In the genomic region with DNA sequence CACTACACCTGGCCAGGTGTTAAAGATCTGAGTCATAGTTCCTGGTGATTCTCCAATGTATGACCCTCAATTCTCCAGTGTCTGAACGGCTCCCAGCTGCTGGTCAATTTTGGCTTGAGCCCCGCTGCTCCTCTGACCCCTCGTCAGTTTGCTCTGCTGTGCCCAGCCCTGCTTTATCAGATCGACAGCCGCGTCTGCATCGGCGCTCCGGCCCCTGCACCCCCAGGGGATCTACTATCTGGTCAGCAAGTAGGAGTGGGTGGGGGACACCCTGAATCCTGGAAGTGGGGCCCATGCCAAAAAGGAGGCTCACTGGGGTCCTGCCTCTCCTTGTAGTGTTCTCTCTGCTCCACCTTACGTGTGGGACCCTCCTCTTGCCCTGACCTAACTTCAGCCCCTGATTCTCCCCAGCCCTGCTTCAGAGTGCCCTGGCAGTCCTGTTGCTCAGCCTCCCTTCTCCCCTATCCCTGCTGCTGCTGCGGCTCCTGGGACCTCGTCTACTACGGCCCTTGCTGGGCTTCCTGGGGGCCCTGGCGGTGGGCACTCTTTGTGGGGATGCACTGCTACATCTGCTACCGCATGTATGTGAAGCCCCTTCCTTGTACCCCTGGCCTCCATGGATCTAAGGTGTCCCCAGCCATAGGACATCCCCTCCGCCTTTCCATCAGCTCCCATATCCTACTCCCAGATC, we compare ENCODE assay signal across 18 cellular contexts. TPM values are rescaled to one million over a fixed set of nuclear protein-coding genes. Genes with fewer than 3 reads are reported as not detected.
DNase-seq lines count a peak whose midpoint lies in the region; ATAC-seq and TF ChIP-seq lines count a peak whose summit lies in the region.
"Had no signal": no experiment of that assay in that cellular context is flagged by ENCODE, and none has a peak within 500 bp of the region (broad histone marks: within the 10 kb centered on the region; RNA-seq: fewer than 3 reads in every experiment).

No MANE protein-coding gene starts in this region.

- no peak for TF ChIP-seq CTCF in DND-41 (IDR thresholded peaks at IDR 0.05; ENCODE audit: borderline replicate concordance, extremely low read depth, low read length, poor library complexity, severe bottlenecking)
- no peak for TF ChIP-seq CTCF in RWPE2 (IDR thresholded peaks at IDR 0.05; ENCODE audit: poor library complexity, severe bottlenecking)
- TF ChIP-seq CTCF in foreskin keratinocyte (conservative IDR thresholded peaks at IDR 0.05) = no peak
- no peak for TF ChIP-seq CTCF in left lung (IDR thresholded peaks at IDR 0.05)

- no peak overlapping the region for H3K9ac ChIP-seq in DND-41 (ENCODE audit: low read depth, low read length)
- no peak overlapping the region for H3K9ac ChIP-seq in trophoblast cell (ENCODE audit: low read length)
- H3K9ac ChIP-seq: BLaER1 treated with 17β-estradiol and CSF1 and Interleukin-3, amounts not matched to agents 10 nM and 100 nM had no signal

- intact Hi-C loops in left lung (cut with DNase I) = no loop called here

- no peak overlapping the region for H4K12ac ChIP-seq in trophoblast cell (ENCODE audit: low read depth, low read length)

- H3K27me3 ChIP-seq in DND-41 (ENCODE audit: insufficient read depth, low read length, poor library complexity) (no peaks in the 10 kb centered on the region), RWPE2 (ENCODE audit: insufficient read depth, poor library complexity, severe bottlenecking) (no peaks in the 10 kb centered on the region), foreskin keratinocyte (no peaks in the 10 kb centered on the region), trophoblast cell (ENCODE audit: insufficient read depth, low read length) (no peaks in the 10 kb centered on the region), left lung (no peaks in the 10 kb centered on the region)
- H3K27me3 ChIP-seq: BLaER1 treated with 17β-estradiol and CSF1 and Interleukin-3, amounts not matched to agents 10 nM and 100 nM; MG63; Peyer's patch had no signal

- no peaks in the 10 kb centered on the region for H3K9me3 ChIP-seq in DND-41 (ENCODE audit: insufficient read depth, low read length, severe bottlenecking)
- no peaks in the 10 kb centered on the region for H3K9me3 ChIP-seq in RWPE2 (ENCODE audit: severe bottlenecking)
- H3K9me3 ChIP-seq in trophoblast cell (ENCODE audit: insufficient read depth, low read depth, low read length) = no peaks in the 10 kb centered on the region
- no peaks in the 10 kb centered on the region for H3K9me3 ChIP-seq in left lung
- H3K9me3 ChIP-seq: BLaER1 treated with 17β-estradiol and CSF1 and Interleukin-3, amounts not matched to agents 10 nM and 100 nM; MG63; Peyer's patch had no signal

- no peaks in the 10 kb centered on the region for H3K79me2 ChIP-seq in DND-41 (ENCODE audit: insufficient read depth, low read length)
- H3K79me2 ChIP-seq in trophoblast cell (ENCODE audit: control insufficient read depth, insufficient read depth, low read length, poor library complexity) = no peaks in the 10 kb centered on the region

- ATAC-seq in DND-41 (ENCODE audit: insufficient read depth, low read depth) = peak; percentile 15; the same call in 1 of the 3 replicates
- 0 out of 3 replicates have a peak, but pooled peaks have one; percentile 13 for ATAC-seq in RWPE2 (ENCODE audit: low read depth)
- ATAC-seq in foreskin keratinocyte = peak; percentile 30
- no peak for ATAC-seq in GM18502 (IDR thresholded peaks at IDR 0.05; ENCODE audit: poor library complexity, unreplicated experiment)
- ATAC-seq in left lung = no peak
- ATAC-seq: GM12878 had no signal

- no peak overlapping the region for H2BK12ac ChIP-seq in trophoblast cell (ENCODE audit: low read length)

- H3K4ac ChIP-seq in trophoblast cell (ENCODE audit: low read depth, low read length) = no peak overlapping the region

- no peak overlapping the region for H3K4me2 ChIP-seq in DND-41 (ENCODE audit: insufficient read depth, low read length)
- no peak overlapping the region for H3K4me2 ChIP-seq in trophoblast cell (ENCODE audit: low read length)
- H3K4me2 ChIP-seq: BLaER1 treated with 17β-estradiol and CSF1 and Interleukin-3, amounts not matched to agents 10 nM and 100 nM had no signal

- no peak overlapping the region for H3K18ac ChIP-seq in trophoblast cell (ENCODE audit: low read length)

- no peak overlapping the region for H3K14ac ChIP-seq in trophoblast cell (ENCODE audit: low read length)

- H3K23ac ChIP-seq in trophoblast cell (ENCODE audit: low read length) = no peak overlapping the region

- 0 out of 2 replicates have a peak, but pooled peaks cover 5% of the 10 kb centered on the region for H4K20me1 ChIP-seq in DND-41 (ENCODE audit: insufficient read depth, low read length)

- peaks cover 37% of the 10 kb centered on the region for H3K36me3 ChIP-seq in DND-41 (ENCODE audit: insufficient read depth, low read length)
- H3K36me3 ChIP-seq in RWPE2 (ENCODE audit: low read depth) = peaks cover 9% of the 10 kb centered on the region; the same call in 1 of the 2 replicates
- H3K36me3 ChIP-seq in trophoblast cell (ENCODE audit: control insufficient read depth in 1 of 2, insufficient read depth in 2 of 2, low read length in 2 of 2) = peaks cover 32% of the 10 kb centered on the region in 2 experiments
- peaks cover 0 to 29% of the 10 kb centered on the region in 2 donors for H3K36me3 ChIP-seq in left lung

- H2AK5ac ChIP-seq in trophoblast cell (ENCODE audit: low read length) = no peak overlapping the region

- no peak overlapping the region for H2BK120ac ChIP-seq in trophoblast cell (ENCODE audit: insufficient read depth, low read length, poor library complexity)

- DNase-seq in DND-41 (no peak), RWPE2 (ENCODE audit: low spot score) (no peak), foreskin keratinocyte (peak in 1 of 2 donors; percentile 24), trophoblast cell (peak; percentile 3 to 8), left lung (no peak), Ammon's horn (ENCODE audit: low spot score) (no peak)
- DNase-seq: KG1, MG63, NCI-H1105 treated with DMSO at 0.1 percent for 48 hours, NCI-H187, NCI-H774, Peyer's patch, SIG-M5, SW 1271 had no signal

- H3K27ac ChIP-seq in DND-41 (ENCODE audit: low read length) (no peak overlapping the region), RWPE2 (ENCODE audit: poor library complexity, severe bottlenecking) (no peak overlapping the region), foreskin keratinocyte (no peak overlapping the region), trophoblast cell (ENCODE audit: low read depth, low read length) (no peak overlapping the region), left lung (no peak overlapping the region)
- H3K27ac ChIP-seq: BLaER1 treated with 17β-estradiol and CSF1 and Interleukin-3, amounts not matched to agents 10 nM and 100 nM; Peyer's patch had no signal

- no peak overlapping the region for H4K8ac ChIP-seq in trophoblast cell (ENCODE audit: low read depth, low read length)

- no peaks in the 10 kb centered on the region for H3K79me1 ChIP-seq in trophoblast cell (ENCODE audit: low read length)

- H3K4me1 ChIP-seq in DND-41 (ENCODE audit: insufficient read depth, low read length) (no peaks in the 10 kb centered on the region), RWPE2 (ENCODE audit: insufficient read depth, poor library complexity, severe bottlenecking) (no peaks in the 10 kb centered on the region), foreskin keratinocyte (no peaks in the 10 kb centered on the region), trophoblast cell (ENCODE audit: control insufficient read depth in 1 of 2, insufficient read depth in 2 of 2, low read length in 2 of 2) (no peaks in the 10 kb centered on the region), left lung (no peaks in the 10 kb centered on the region)
- H3K4me1 ChIP-seq: Peyer's patch had no signal

- H4K91ac ChIP-seq in trophoblast cell (ENCODE audit: low read depth, low read length) = no peak overlapping the region

- WGBS in trophoblast cell (ENCODE audit: extremely low coverage, insufficient coverage, insufficient read length) = no CpG with 5 or more reads among the region's 16 CpGs

- H2AFZ ChIP-seq in DND-41 (ENCODE audit: low read depth, low read length) (no peak overlapping the region), trophoblast cell (ENCODE audit: insufficient read depth, low read length, poor library complexity) (no peak overlapping the region)

- H3K4me3 ChIP-seq in DND-41 (ENCODE audit: low read depth in 1 of 2, low read length in 2 of 2) (no peak overlapping the region), RWPE2 (ENCODE audit: severe bottlenecking) (no peak overlapping the region), trophoblast cell (ENCODE audit: low read depth, low read length) (no peak overlapping the region), left lung (no peak overlapping the region)
- H3K4me3 ChIP-seq: BLaER1 treated with 17β-estradiol and CSF1 and Interleukin-3, amounts not matched to agents 10 nM and 100 nM; GM12878; MG63; Peyer's patch had no signal

- H2BK5ac ChIP-seq in trophoblast cell (ENCODE audit: low read depth, low read length, poor library complexity) = no peak overlapping the region

RNA-seq across cellular contexts. Expression of gene SLC39A5, which starts 5.0 kb away (rescaled TPM):
- 0.20 and 0.21 TPM in 2 replicates for total RNA-seq in foreskin keratinocyte
- polyA plus RNA-seq in foreskin keratinocyte = 0.10 TPM in 1 of 2 replicates, not detected in the other
- polyA plus RNA-seq in trophoblast cell (2013) = 0.08 TPM in 1 of 2 replicates, not detected in the other
- total RNA-seq in left lung = under 1 TPM in 1 of 2 donors, not detected in 1; 0.29 TPM
- total RNA-seq: G401 had no signal

RNA-seq across cellular contexts. Expression of gene NABP2, which starts 10.7 kb away (rescaled TPM):
- total RNA-seq in foreskin keratinocyte (45.8 and 47.1 TPM in 2 replicates), left lung (10 to 100 TPM; 32.6 to 33.8 TPM)
- polyA plus RNA-seq in foreskin keratinocyte = 58.2 and 62.8 TPM in 2 replicates
- 11.4 and 11.9 TPM in 2 replicates for polyA plus RNA-seq in trophoblast cell (2013)

RNA-seq across cellular contexts. Expression of gene RNF41, which starts 13.2 kb away (rescaled TPM):
- total RNA-seq in foreskin keratinocyte (37.1 and 39.4 TPM in 2 replicates), left lung (10 to 100 TPM; 50.3 to 51.4 TPM)
- 19.0 and 21.8 TPM in 2 replicates for polyA plus RNA-seq in foreskin keratinocyte
- 31.8 and 33.9 TPM in 2 replicates for polyA plus RNA-seq in trophoblast cell (2013)

RNA-seq across cellular contexts. Expression of gene ANKRD52, which starts 23.3 kb away (rescaled TPM):
- total RNA-seq in foreskin keratinocyte = 24.5 and 30.7 TPM in 2 replicates
- polyA plus RNA-seq in foreskin keratinocyte = 9.6 and 11.4 TPM in 2 replicates
- 31.0 and 31.4 TPM in 2 replicates for polyA plus RNA-seq in trophoblast cell (2013)
- 10 to 100 TPM; 33.3 to 39.3 TPM for total RNA-seq in left lung

RNA-seq across cellular contexts. Expression of gene COQ10A, which starts 31.9 kb away (rescaled TPM):
- total RNA-seq in foreskin keratinocyte (6.6 and 8.3 TPM in 2 replicates), left lung (10 to 100 TPM in 1 of 2 donors, 1 to 10 TPM in 1; 9.4 to 10.9 TPM)
- polyA plus RNA-seq in foreskin keratinocyte = 6.1 and 7.6 TPM in 2 replicates
- polyA plus RNA-seq in trophoblast cell (2013) = 4.7 TPM in 2 replicates

Comparison
In these comparisons a context has a peak if more than half of its experiments do, and no peak if none do; other contexts are left out.
1. ATAC-seq: peak in DND-41 (single experiment), RWPE2 (single experiment) and foreskin keratinocyte (single experiment); none in GM18502 (single experiment) and left lung (single experiment).
2. DNase-seq: peak in trophoblast cell (2 of 2); none in DND-41 (single experiment), RWPE2 (single experiment), left lung (0 of 2) and Ammon's horn (single experiment).